ENCODE assay signal across 8 cellular contexts in the genomic region with DNA sequence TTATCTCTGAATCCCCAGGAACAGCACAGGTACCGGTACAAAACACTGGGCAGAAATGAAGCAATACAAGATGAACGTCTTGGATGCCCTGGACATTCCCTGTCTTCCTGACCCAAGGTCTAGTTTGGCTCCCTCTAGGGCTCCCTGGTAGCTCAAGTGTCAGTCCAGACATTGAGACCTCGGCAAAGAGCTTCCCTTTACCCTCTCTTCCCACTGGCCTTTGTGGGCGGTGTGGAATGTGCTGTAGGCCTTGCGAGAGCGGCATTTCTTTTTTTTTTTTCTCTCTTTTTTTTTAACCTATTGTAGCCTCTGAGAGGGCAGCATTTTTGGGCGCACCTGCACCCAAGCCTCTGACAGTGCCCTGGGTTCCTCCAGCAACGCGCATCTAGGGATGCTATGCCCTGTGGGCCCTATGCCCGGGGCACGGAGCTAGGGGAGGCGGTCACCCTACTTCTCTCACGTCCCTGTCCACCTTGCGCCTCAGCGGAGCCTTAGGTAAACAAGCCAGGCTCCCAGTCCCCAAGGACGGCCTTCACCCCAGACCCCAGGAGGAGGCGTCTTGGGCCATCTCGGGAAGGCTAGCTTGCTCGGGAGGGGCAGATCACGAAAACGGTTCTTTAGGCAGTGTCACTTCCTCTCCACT. TPM values are rescaled to one million over a fixed set of nuclear protein-coding genes. Genes with fewer than 3 reads are reported as not detected.
DNase-seq lines count a peak whose midpoint lies in the region; ATAC-seq and TF ChIP-seq lines count a peak whose summit lies in the region.

No MANE protein-coding gene starts in this region.

- intact Hi-C loops in gastrocnemius medialis (cut with DNase I; ENCODE audit: low total_unique reads): no loop called here

- H3K4me3 ChIP-seq in WERI-Rb-1 (ENCODE audit: low read depth, low read length): peak overlapping the region; percentile 60; the same call in 1 of the 2 replicates
- H3K4me3 ChIP-seq in gastrocnemius medialis: peak overlapping the region; percentile 57 to 83 (median 70)

- no peaks in the 10 kb centered on the region for H3K9me3 Mint-ChIP-seq in T-helper 2 cell treated with Interferon-gamma antibody and Interleukin-4, amounts not matched to agents 5 μg/mL and 100 μg/mL, for 36 hours
- H3K9me3 Mint-ChIP-seq in glutamatergic neuron (ENCODE audit: unreplicated experiment): peaks cover 12% of the 10 kb centered on the region

- H3K4me1 ChIP-seq in gastrocnemius medialis: peaks cover 57 to 62% of the 10 kb centered on the region in 2 donors

- TF ChIP-seq POLR2A in gastrocnemius medialis (IDR thresholded peaks at IDR 0.05): no peak

- peak overlapping the region; percentile 87 for H3K4me3 Mint-ChIP-seq in T-helper 2 cell treated with Interferon-gamma antibody and Interleukin-4, amounts not matched to agents 5 μg/mL and 100 μg/mL, for 36 hours
- peak overlapping the region; percentile 83 for H3K4me3 Mint-ChIP-seq in glutamatergic neuron (ENCODE audit: unreplicated experiment)

- peak in 1 of 2 donors; percentile 0 for ATAC-seq in gastrocnemius medialis
- no peak for ATAC-seq in GM18907 (IDR thresholded peaks at IDR 0.05; ENCODE audit: unreplicated experiment)

- peak overlapping the region; percentile 85 for H3K27ac Mint-ChIP-seq in T-helper 2 cell treated with Interferon-gamma antibody and Interleukin-4, amounts not matched to agents 5 μg/mL and 100 μg/mL, for 36 hours
- peak overlapping the region; percentile 97 for H3K27ac Mint-ChIP-seq in glutamatergic neuron (ENCODE audit: unreplicated experiment)

- peak; percentile 16; the same call in 1 of the 2 replicates for TF ChIP-seq CTCF in WERI-Rb-1 (IDR thresholded peaks at IDR 0.05; ENCODE audit: low read depth, low read length)
- TF ChIP-seq CTCF in glutamatergic neuron (IDR thresholded peaks at IDR 0.05; ENCODE audit: partially characterized antibody, unreplicated experiment): no peak
- no peak for TF ChIP-seq CTCF in gastrocnemius medialis (IDR thresholded peaks at IDR 0.05 in 4 of 5, conservative IDR thresholded peaks at IDR 0.05 in 1 of 5)

- H3K27me3 ChIP-seq in WERI-Rb-1 (ENCODE audit: insufficient read depth, low read depth, severe bottlenecking) (no peaks in the 10 kb centered on the region), gastrocnemius medialis (no peaks in the 10 kb centered on the region)

- H3K27ac ChIP-seq in WERI-Rb-1 (peak overlapping the region; percentile 98), gastrocnemius medialis (peak overlapping the region; percentile 92 to 99 (median 95))

- in situ Hi-C loops in gastrocnemius medialis (cut with MboI; ENCODE audit: low sequenced_read_pairs in 4 of 4): loop anchor here in 2 of 4 donors (25.0 kb wide), 1 partner anchor 253 kb away; no protein-coding TSS in a partner anchor

- DNase-seq in T-helper 2 cell treated with Interferon-gamma antibody and Interleukin-4, amounts not matched to agents 5 μg/mL and 100 μg/mL, for 36 hours (ENCODE audit: low spot score): no peak
- no peak for DNase-seq in T-helper 2 cell
- DNase-seq in WERI-Rb-1: no peak
- no peak for DNase-seq in glutamatergic neuron
- peak in 1 of 2 donors; percentile 46 for DNase-seq in gastrocnemius medialis
- no peak for DNase-seq in NCI-H187 (lab: John Stamatoyannopoulos, UW)
- no peak for DNase-seq in SKM-1 treated with dmso at 0.1 percent for 144 hours (lab: John Stamatoyannopoulos, UW; ENCODE audit: unreplicated experiment)

- H3K4me1 Mint-ChIP-seq in T-helper 2 cell treated with Interferon-gamma antibody and Interleukin-4, amounts not matched to agents 5 μg/mL and 100 μg/mL, for 36 hours (ENCODE audit: low read depth): peaks cover 57% of the 10 kb centered on the region
- H3K4me1 Mint-ChIP-seq in glutamatergic neuron (ENCODE audit: low read depth, unreplicated experiment): peaks cover 18% of the 10 kb centered on the region

- H3K9me3 ChIP-seq in WERI-Rb-1 (ENCODE audit: severe bottlenecking) (no peaks in the 10 kb centered on the region), gastrocnemius medialis (no peaks in the 10 kb centered on the region)

- no peaks in the 10 kb centered on the region for H3K27me3 Mint-ChIP-seq in T-helper 2 cell treated with Interferon-gamma antibody and Interleukin-4, amounts not matched to agents 5 μg/mL and 100 μg/mL, for 36 hours (ENCODE audit: low read depth)
- H3K27me3 Mint-ChIP-seq in glutamatergic neuron (ENCODE audit: unreplicated experiment): peaks cover 13% of the 10 kb centered on the region

- H3K36me3 ChIP-seq in WERI-Rb-1 (no peaks in the 10 kb centered on the region; the same call in 1 of the 2 replicates), gastrocnemius medialis (no peaks in the 10 kb centered on the region)

- peaks cover 34% of the 10 kb centered on the region for H3K36me3 Mint-ChIP-seq in T-helper 2 cell treated with Interferon-gamma antibody and Interleukin-4, amounts not matched to agents 5 μg/mL and 100 μg/mL, for 36 hours (ENCODE audit: low read depth)
- no peaks in the 10 kb centered on the region for H3K36me3 Mint-ChIP-seq in glutamatergic neuron (ENCODE audit: unreplicated experiment)

RNA-seq across cellular contexts. Expression of a gene that starts 1.2 kb away (rescaled TPM):
- 33.1 TPM for total RNA-seq in glutamatergic neuron (ENCODE audit: unreplicated experiment)
- total RNA-seq in gastrocnemius medialis: 10 to 100 TPM; 47.9 to 72.7 (median 70.7) TPM
